8 cellular contexts compared by ENCODE assay signal in the genomic region with DNA sequence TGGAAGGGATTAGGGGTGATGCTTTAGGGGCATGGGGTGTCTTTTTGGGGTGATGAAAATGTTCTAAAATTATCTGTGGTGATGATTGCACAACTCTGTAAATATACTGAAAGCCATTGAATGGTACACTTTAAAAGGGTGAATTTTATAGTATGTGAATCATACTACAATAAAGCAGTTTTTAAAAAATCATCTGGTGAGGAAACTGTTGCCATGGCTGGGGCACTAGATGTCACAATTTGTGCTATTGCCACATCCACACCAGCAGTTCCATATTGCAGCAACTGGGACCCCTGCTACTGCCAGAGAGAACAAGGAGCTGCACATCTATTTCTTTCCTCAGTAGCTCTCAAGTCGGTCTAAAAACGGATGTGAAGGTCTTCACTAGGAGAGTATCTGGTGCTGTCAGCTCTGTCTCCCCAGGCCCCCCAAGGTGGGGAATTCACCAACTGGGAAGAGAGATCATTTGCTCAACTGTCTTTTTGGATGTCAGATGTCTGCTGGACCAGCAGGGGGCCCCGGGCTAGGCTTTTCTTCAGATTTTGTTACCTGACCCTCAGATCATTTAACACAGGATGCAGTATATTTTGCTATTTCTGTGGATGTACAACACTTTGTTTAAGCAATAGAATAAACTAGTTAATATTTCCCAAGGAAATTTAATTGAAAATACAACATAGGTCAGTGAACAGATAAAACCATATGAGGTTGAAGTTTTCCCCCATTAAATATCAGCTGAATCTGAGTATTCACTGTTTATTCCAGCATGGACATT. TPM values are rescaled to one million over a fixed set of nuclear protein-coding genes. Genes with fewer than 3 reads are reported as not detected.
A peak's percentile ranks its signal among the peaks of the same experiment; 100 is the strongest.
DNase-seq lines count a peak whose midpoint lies in the region; ATAC-seq and TF ChIP-seq lines count a peak whose summit lies in the region.

No MANE protein-coding gene starts in this region.

- DNase-seq in NCI-H1417 (lab: John Stamatoyannopoulos, UW) (peak in 2 of 3 experiments; percentile 2 to 6), NCI-H1417 treated with DMSO at 0.1 percent for 48 hours (lab: John Stamatoyannopoulos, UW) (no peak), NCI-H69 (lab: John Stamatoyannopoulos, UW) (peak; percentile 33)
- no peak for DNase-seq in stimulated activated naive B cell treated with anti-CD40 and anti-IgM and Interleukin-4, amounts not matched to agents 10 μg/mL and 1 μg/mL and 100 μg/mL, for 72 hours
- no peak for DNase-seq in activated CD4-positive, CD25-positive, alpha-beta regulatory T cell (lab: John Stamatoyannopoulos, UW)

- no peak overlapping the region for H3K4me3 ChIP-seq in liver (ENCODE audit: low read depth in 1 of 3, low read length in 3 of 3)

- H3K36me3 ChIP-seq in liver (ENCODE audit: control insufficient read depth in 4 of 4, insufficient read depth in 3 of 4, low read depth in 1 of 4, low read length in 3 of 4), result no peaks in the 10 kb centered on the region

- peak; percentile 56 for TF ChIP-seq CTCF in liver (IDR thresholded peaks at IDR 0.05; ENCODE audit: low read depth, low read length, missing input control)

- no peak overlapping the region for H3K4me3 Mint-ChIP-seq in activated T-helper 17 cell treated with anti-CD3 and anti-CD28 coated beads, Interleukin-2, amount 50 U/mL, for 72 hours
- H3K4me3 Mint-ChIP-seq in stimulated activated naive B cell treated with anti-CD40 and anti-IgM and Interleukin-4, amounts not matched to agents 10 μg/mL and 1 μg/mL and 100 μg/mL, for 72 hours, result no peak overlapping the region

- H3K4me1 ChIP-seq in liver (ENCODE audit: control insufficient read depth in 4 of 4, insufficient read depth in 4 of 4, low read length in 3 of 4), result peaks cover 0 to 7% (median 0%) of the 10 kb centered on the region in 4 donors

- peak overlapping the region; percentile 5 for H3K27ac Mint-ChIP-seq in activated T-helper 17 cell treated with anti-CD3 and anti-CD28 coated beads, Interleukin-2, amount 50 U/mL, for 72 hours
- no peak overlapping the region for H3K27ac Mint-ChIP-seq in stimulated activated naive B cell treated with anti-CD40 and anti-IgM and Interleukin-4, amounts not matched to agents 10 μg/mL and 1 μg/mL and 100 μg/mL, for 72 hours

- TF ChIP-seq RAD21 in liver (IDR thresholded peaks at IDR 0.05), result peak; percentile 78 to 82

- WGBS in liver, result 40% methylated on average over 3 of the region's 3 CpGs

- H3K9me3 ChIP-seq in liver (ENCODE audit: control insufficient read depth in 4 of 4, low read length in 3 of 4), result no peaks in the 10 kb centered on the region

- no peak overlapping the region for H3K9ac ChIP-seq in liver (ENCODE audit: low read depth in 1 of 2, low read length in 2 of 2)

- no peaks in the 10 kb centered on the region for H3K27me3 Mint-ChIP-seq in activated T-helper 17 cell treated with anti-CD3 and anti-CD28 coated beads, Interleukin-2, amount 50 U/mL, for 72 hours
- H3K27me3 Mint-ChIP-seq in stimulated activated naive B cell treated with anti-CD40 and anti-IgM and Interleukin-4, amounts not matched to agents 10 μg/mL and 1 μg/mL and 100 μg/mL, for 72 hours, result no peaks in the 10 kb centered on the region

- no peak overlapping the region for H3K27ac ChIP-seq in liver (ENCODE audit: low read depth in 1 of 2, low read length in 2 of 2)

- H3K27me3 ChIP-seq in liver (ENCODE audit: control insufficient read depth in 4 of 4, insufficient read depth in 4 of 4, low read length in 3 of 4), result no peaks in the 10 kb centered on the region

- no peaks in the 10 kb centered on the region for H3K36me3 Mint-ChIP-seq in activated T-helper 17 cell treated with anti-CD3 and anti-CD28 coated beads, Interleukin-2, amount 50 U/mL, for 72 hours (ENCODE audit: low read depth)
- H3K36me3 Mint-ChIP-seq in stimulated activated naive B cell treated with anti-CD40 and anti-IgM and Interleukin-4, amounts not matched to agents 10 μg/mL and 1 μg/mL and 100 μg/mL, for 72 hours, result peaks cover 2 to 11% of the 10 kb centered on the region in 2 donors

- peaks cover 8% of the 10 kb centered on the region for H3K9me3 Mint-ChIP-seq in activated T-helper 17 cell treated with anti-CD3 and anti-CD28 coated beads, Interleukin-2, amount 50 U/mL, for 72 hours
- peaks cover 0 to 4% of the 10 kb centered on the region in 2 donors for H3K9me3 Mint-ChIP-seq in stimulated activated naive B cell treated with anti-CD40 and anti-IgM and Interleukin-4, amounts not matched to agents 10 μg/mL and 1 μg/mL and 100 μg/mL, for 72 hours

- no peak for ATAC-seq in activated T-helper 17 cell treated with anti-CD3 and anti-CD28 coated beads, Interleukin-2, amount 50 U/mL, for 72 hours (replicated peaks)
- ATAC-seq in stimulated activated naive B cell treated with anti-CD40 and anti-IgM and Interleukin-4, amounts not matched to agents 10 μg/mL and 1 μg/mL and 100 μg/mL, for 72 hours (replicated peaks), result no peak
- ATAC-seq in GM19397 (IDR thresholded peaks at IDR 0.05; ENCODE audit: unreplicated experiment), result no peak

- peaks cover 5% of the 10 kb centered on the region for H3K4me1 Mint-ChIP-seq in activated T-helper 17 cell treated with anti-CD3 and anti-CD28 coated beads, Interleukin-2, amount 50 U/mL, for 72 hours
- no peaks in the 10 kb centered on the region for H3K4me1 Mint-ChIP-seq in stimulated activated naive B cell treated with anti-CD40 and anti-IgM and Interleukin-4, amounts not matched to agents 10 μg/mL and 1 μg/mL and 100 μg/mL, for 72 hours

TF ChIP-seq in liver, 16 proteins besides CTCF, POLR2A, EP300 and RAD21:
- no peak for TF ChIP-seq FOXA1 (IDR thresholded peaks at IDR 0.05)
- TF ChIP-seq, protein P1, sequence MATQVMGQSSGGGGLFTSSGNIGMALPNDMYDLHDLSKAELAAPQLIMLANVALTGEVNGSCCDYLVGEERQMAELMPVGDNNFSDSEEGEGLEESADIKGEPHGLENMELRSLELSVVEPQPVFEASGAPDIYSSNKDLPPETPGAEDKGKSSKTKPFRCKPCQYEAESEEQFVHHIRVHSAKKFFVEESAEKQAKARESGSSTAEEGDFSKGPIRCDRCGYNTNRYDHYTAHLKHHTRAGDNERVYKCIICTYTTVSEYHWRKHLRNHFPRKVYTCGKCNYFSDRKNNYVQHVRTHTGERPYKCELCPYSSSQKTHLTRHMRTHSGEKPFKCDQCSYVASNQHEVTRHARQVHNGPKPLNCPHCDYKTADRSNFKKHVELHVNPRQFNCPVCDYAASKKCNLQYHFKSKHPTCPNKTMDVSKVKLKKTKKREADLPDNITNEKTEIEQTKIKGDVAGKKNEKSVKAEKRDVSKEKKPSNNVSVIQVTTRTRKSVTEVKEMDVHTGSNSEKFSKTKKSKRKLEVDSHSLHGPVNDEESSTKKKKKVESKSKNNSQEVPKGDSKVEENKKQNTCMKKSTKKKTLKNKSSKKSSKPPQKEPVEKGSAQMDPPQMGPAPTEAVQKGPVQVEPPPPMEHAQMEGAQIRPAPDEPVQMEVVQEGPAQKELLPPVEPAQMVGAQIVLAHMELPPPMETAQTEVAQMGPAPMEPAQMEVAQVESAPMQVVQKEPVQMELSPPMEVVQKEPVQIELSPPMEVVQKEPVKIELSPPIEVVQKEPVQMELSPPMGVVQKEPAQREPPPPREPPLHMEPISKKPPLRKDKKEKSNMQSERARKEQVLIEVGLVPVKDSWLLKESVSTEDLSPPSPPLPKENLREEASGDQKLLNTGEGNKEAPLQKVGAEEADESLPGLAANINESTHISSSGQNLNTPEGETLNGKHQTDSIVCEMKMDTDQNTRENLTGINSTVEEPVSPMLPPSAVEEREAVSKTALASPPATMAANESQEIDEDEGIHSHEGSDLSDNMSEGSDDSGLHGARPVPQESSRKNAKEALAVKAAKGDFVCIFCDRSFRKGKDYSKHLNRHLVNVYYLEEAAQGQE (IDR thresholded peaks at IDR 0.05), result no peak

RNA-seq across cellular contexts. Expression of a gene that starts 13.2 kb away (rescaled TPM):
- total RNA-seq in activated T-helper 17 cell treated with anti-CD3 and anti-CD28 coated beads, Interleukin-2, amount 50 U/mL, for 72 hours, result under 1 TPM; 0.19 to 0.50 TPM
- total RNA-seq in liver, result 1 to 10 TPM; 2.6 to 2.9 TPM
- 1 to 10 TPM; 1.3 to 1.5 TPM for polyA plus RNA-seq in liver

Comparison
In these comparisons a context has a peak if more than half of its experiments do, and no peak if none do; other contexts are left out.
1. DNase-seq: peak in NCI-H1417 (2 of 3) and NCI-H69 (single experiment); none in NCI-H1417 treated with DMSO at 0.1 percent for 48 hours (single experiment), stimulated activated naive B cell treated with anti-CD40 and anti-IgM and Interleukin-4, amounts not matched to agents 10 μg/mL and 1 μg/mL and 100 μg/mL, for 72 hours (single experiment) and activated CD4-positive, CD25-positive, alpha-beta regulatory T cell (0 of 4).